1 cellular context compared by ENCODE assay signal in the genomic region with DNA sequence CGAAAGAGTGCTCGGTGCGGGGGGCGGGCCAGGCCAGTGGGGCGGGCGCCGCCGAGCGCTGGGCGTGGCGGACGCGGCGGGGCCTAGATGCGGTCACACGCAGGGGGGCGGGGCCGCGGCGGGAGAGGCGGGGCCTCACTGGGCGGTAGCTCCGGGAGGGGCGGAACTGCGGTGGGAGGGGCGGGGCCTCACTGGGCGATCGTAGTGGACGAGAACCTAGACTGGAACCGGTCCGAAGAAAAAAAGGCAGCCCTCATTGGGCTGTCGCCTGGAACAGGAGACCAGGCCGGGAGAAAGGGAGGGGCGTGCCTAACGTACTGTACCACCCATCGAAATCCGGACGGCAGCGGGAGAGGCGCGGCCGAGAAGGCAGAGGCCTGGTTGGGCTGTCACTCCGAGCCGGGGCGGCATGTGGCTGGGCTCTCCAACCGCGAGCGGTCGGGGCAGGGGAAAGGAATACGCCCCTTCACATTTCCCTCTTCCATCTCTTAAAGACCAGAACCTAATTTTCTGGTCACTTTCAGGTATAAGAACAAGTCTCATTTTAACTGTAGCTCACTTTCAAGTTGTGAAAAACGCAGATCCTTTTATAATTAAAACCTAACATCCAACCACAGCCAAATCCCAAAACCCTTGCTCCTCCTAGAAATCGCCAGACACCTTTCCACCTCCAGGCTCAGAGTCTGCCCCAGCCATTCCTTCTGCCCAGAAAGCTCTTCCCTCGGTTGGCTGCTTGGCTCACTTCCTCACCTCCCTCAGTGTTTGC.
TF ChIP-seq lines count a peak whose summit lies in the region.

A gene with protein sequence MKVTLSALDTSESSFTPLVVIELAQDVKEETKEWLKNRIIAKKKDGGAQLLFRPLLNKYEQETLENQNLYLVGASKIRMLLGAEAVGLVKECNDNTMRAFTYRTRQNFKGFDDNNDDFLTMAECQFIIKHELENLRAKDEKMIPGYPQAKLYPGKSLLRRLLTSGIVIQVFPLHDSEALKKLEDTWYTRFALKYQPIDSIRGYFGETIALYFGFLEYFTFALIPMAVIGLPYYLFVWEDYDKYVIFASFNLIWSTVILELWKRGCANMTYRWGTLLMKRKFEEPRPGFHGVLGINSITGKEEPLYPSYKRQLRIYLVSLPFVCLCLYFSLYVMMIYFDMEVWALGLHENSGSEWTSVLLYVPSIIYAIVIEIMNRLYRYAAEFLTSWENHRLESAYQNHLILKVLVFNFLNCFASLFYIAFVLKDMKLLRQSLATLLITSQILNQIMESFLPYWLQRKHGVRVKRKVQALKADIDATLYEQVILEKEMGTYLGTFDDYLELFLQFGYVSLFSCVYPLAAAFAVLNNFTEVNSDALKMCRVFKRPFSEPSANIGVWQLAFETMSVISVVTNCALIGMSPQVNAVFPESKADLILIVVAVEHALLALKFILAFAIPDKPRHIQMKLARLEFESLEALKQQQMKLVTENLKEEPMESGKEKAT (minus strand): TSS at position 38 of the 766 bp plus-strand sequence. CDS start 16,159 bp downstream, outside the sequence.

TF ChIP-seq in K562, 482 proteins besides CTCF, POLR2A, EP300 and RAD21 (continued from another document and continues in another):
- TF ChIP-seq, protein P1, sequence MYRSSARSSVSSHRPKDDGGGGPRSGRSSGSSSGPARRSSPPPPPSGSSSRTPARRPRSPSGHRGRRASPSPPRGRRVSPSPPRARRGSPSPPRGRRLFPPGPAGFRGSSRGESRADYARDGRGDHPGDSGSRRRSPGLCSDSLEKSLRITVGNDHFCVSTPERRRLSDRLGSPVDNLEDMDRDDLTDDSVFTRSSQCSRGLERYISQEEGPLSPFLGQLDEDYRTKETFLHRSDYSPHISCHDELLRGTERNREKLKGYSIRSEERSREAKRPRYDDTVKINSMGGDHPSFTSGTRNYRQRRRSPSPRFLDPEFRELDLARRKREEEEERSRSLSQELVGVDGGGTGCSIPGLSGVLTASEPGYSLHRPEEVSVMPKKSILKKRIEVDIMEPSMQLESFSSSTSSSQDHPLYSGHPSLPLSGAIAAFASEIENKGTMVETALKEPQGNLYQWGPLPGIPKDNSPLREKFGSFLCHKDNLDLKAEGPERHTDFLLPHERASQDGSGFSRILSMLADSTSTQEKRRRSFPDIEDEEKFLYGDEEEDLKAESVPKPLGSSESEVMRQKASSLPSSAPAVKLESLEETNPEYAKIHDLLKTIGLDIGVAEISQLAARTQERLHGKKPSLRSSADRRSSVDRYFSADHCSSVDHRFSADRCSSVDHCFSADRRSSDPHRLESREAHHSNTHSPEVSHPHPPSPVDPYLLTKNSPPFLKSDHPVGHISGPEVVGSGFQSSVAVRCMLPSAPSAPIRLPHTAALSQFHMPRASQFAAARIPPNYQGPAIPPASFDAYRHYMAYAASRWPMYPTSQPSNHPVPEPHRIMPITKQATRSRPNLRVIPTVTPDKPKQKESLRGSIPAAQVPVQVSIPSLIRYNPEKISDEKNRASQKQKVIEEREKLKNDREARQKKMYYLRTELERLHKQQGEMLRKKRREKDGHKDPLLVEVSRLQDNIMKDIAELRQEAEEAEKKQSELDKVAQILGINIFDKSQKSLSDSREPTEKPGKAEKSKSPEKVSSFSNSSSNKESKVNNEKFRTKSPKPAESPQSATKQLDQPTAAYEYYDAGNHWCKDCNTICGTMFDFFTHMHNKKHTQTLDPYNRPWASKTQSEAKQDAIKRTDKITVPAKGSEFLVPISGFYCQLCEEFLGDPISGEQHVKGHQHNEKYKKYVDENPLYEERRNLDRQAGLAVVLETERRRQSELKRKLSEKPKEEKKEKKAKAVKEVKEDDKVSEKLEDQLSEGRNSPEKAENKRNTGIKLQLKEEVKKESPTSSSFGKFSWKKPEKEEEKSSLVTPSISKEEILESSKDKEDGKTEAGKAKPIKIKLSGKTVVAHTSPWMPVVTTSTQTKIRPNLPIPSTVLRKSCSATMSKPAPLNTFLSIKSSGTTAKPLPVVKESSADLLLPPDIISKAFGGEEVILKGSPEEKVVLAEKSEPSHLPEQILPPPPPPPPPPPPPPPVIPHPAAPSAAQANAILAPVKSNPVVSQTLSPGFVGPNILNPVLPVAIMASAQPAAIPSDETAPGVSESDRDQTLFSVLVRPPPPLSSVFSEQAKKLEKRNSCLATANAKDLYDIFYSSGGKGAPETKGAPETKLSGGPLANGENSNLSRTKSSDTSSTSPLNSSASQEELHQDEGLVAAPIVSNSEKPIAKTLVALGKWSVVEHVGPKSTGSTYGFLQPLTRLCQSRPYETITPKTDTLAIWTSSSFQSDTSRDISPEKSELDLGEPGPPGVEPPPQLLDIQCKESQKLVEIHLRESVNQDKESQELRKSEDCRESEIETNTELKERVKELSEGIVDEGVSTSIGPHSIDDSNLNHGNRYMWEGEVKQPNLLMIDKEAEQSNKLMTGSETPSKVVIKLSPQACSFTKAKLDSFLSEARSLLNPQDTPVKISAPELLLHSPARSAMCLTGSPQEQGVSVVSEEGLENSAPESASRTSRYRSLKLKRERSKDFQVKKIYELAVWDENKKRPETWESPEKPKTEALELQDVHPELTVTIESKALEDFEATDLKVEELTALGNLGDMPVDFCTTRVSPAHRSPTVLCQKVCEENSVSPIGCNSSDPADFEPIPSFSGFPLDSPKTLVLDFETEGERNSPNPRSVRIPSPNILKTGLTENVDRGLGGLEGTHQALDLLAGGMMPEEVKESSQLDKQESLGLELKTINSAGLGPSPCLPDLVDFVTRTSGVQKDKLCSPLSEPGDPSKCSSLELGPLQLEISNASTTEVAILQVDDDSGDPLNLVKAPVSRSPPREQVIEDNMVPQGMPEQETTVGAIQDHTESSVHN (IDR thresholded peaks at IDR 0.05; ENCODE audit: borderline replicate concordance in 1 of 2, low read depth in 1 of 2): 0 out of 4 replicates have a peak, but pooled peaks of 1 of the 2 experiments have one; percentile 27
- TF ChIP-seq PCBP2 (IDR thresholded peaks at IDR 0.05; ENCODE audit: low read depth, low read length, poor library complexity, severe bottlenecking) (no peak), CHD1 (IDR thresholded peaks at IDR 0.05; ENCODE audit: low read length) (peak; percentile 67), ZC3H8 (IDR thresholded peaks at IDR 0.05) (no peak), CBX8 (IDR thresholded peaks at IDR 0.05; ENCODE audit: borderline replicate concordance, extremely low read depth, low read depth, low read length, poor library complexity, severe bottlenecking) (no peak), ZBTB7A (IDR thresholded peaks at IDR 0.05; ENCODE audit: borderline replicate concordance, control insufficient read depth, low read depth, low read length) (peak; percentile 46; the same call in 1 of the 2 replicates), EP400 (IDR thresholded peaks at IDR 0.05) (peak; percentile 62), ARID1B (IDR thresholded peaks at IDR 0.05) (peak; percentile 43; the same call in 1 of the 2 replicates), CTBP1 (IDR thresholded peaks at IDR 0.05; ENCODE audit: borderline replicate concordance) (peak; percentile 75), CBX3 (IDR thresholded peaks at IDR 0.05; ENCODE audit: borderline replicate concordance in 1 of 2, low read length in 2 of 2) (peak in 1 of 2 experiments; percentile 15; a peak in 1 of 3 replicates), ZNF583 (CRISPR knock-in tag; IDR thresholded peaks at IDR 0.05) (0 out of 2 replicates have a peak, but pooled peaks have one; percentile 25), SREBF1 (IDR thresholded peaks at IDR 0.05; ENCODE audit: borderline replicate concordance, low read depth, low read length) (peak; percentile 80; the same call in 1 of the 2 replicates), HMGN3 (IDR thresholded peaks at IDR 0.05; ENCODE audit: borderline replicate concordance, extremely low read depth, insufficient read length, low read depth, low read length) (peak; percentile 92), SPI1 (IDR thresholded peaks at IDR 0.05; ENCODE audit: borderline replicate concordance, low read depth, low read length) (peak; percentile 28; the same call in 1 of the 2 replicates)
- TF ChIP-seq, protein P2, sequence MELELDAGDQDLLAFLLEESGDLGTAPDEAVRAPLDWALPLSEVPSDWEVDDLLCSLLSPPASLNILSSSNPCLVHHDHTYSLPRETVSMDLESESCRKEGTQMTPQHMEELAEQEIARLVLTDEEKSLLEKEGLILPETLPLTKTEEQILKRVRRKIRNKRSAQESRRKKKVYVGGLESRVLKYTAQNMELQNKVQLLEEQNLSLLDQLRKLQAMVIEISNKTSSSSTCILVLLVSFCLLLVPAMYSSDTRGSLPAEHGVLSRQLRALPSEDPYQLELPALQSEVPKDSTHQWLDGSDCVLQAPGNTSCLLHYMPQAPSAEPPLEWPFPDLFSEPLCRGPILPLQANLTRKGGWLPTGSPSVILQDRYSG (tag; conservative IDR thresholded peaks at IDR 0.05; ENCODE audit: low read depth): no peak
- TF ChIP-seq, protein P3, sequence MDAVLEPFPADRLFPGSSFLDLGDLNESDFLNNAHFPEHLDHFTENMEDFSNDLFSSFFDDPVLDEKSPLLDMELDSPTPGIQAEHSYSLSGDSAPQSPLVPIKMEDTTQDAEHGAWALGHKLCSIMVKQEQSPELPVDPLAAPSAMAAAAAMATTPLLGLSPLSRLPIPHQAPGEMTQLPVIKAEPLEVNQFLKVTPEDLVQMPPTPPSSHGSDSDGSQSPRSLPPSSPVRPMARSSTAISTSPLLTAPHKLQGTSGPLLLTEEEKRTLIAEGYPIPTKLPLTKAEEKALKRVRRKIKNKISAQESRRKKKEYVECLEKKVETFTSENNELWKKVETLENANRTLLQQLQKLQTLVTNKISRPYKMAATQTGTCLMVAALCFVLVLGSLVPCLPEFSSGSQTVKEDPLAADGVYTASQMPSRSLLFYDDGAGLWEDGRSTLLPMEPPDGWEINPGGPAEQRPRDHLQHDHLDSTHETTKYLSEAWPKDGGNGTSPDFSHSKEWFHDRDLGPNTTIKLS (IDR thresholded peaks at IDR 0.05; ENCODE audit: borderline replicate concordance, low read depth): 0 out of 2 replicates have a peak, but pooled peaks have one; percentile 28
- TF ChIP-seq, protein P4, sequence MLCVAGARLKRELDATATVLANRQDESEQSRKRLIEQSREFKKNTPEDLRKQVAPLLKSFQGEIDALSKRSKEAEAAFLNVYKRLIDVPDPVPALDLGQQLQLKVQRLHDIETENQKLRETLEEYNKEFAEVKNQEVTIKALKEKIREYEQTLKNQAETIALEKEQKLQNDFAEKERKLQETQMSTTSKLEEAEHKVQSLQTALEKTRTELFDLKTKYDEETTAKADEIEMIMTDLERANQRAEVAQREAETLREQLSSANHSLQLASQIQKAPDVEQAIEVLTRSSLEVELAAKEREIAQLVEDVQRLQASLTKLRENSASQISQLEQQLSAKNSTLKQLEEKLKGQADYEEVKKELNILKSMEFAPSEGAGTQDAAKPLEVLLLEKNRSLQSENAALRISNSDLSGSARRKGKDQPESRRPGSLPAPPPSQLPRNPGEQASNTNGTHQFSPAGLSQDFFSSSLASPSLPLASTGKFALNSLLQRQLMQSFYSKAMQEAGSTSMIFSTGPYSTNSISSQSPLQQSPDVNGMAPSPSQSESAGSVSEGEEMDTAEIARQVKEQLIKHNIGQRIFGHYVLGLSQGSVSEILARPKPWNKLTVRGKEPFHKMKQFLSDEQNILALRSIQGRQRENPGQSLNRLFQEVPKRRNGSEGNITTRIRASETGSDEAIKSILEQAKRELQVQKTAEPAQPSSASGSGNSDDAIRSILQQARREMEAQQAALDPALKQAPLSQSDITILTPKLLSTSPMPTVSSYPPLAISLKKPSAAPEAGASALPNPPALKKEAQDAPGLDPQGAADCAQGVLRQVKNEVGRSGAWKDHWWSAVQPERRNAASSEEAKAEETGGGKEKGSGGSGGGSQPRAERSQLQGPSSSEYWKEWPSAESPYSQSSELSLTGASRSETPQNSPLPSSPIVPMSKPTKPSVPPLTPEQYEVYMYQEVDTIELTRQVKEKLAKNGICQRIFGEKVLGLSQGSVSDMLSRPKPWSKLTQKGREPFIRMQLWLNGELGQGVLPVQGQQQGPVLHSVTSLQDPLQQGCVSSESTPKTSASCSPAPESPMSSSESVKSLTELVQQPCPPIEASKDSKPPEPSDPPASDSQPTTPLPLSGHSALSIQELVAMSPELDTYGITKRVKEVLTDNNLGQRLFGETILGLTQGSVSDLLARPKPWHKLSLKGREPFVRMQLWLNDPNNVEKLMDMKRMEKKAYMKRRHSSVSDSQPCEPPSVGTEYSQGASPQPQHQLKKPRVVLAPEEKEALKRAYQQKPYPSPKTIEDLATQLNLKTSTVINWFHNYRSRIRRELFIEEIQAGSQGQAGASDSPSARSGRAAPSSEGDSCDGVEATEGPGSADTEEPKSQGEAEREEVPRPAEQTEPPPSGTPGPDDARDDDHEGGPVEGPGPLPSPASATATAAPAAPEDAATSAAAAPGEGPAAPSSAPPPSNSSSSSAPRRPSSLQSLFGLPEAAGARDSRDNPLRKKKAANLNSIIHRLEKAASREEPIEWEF (CRISPR knock-in tag; IDR thresholded peaks at IDR 0.05): no peak
- TF ChIP-seq, protein P5, sequence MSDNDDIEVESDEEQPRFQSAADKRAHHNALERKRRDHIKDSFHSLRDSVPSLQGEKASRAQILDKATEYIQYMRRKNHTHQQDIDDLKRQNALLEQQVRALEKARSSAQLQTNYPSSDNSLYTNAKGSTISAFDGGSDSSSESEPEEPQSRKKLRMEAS (CRISPR knock-in tag; IDR thresholded peaks at IDR 0.05): peak; percentile 75
- TF ChIP-seq, protein P6, sequence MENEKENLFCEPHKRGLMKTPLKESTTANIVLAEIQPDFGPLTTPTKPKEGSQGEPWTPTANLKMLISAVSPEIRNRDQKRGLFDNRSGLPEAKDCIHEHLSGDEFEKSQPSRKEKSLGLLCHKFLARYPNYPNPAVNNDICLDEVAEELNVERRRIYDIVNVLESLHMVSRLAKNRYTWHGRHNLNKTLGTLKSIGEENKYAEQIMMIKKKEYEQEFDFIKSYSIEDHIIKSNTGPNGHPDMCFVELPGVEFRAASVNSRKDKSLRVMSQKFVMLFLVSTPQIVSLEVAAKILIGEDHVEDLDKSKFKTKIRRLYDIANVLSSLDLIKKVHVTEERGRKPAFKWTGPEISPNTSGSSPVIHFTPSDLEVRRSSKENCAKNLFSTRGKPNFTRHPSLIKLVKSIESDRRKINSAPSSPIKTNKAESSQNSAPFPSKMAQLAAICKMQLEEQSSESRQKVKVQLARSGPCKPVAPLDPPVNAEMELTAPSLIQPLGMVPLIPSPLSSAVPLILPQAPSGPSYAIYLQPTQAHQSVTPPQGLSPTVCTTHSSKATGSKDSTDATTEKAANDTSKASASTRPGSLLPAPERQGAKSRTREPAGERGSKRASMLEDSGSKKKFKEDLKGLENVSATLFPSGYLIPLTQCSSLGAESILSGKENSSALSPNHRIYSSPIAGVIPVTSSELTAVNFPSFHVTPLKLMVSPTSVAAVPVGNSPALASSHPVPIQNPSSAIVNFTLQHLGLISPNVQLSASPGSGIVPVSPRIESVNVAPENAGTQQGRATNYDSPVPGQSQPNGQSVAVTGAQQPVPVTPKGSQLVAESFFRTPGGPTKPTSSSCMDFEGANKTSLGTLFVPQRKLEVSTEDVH (IDR thresholded peaks at IDR 0.05; ENCODE audit: low read depth, partially characterized antibody): peak; percentile 33
- TF ChIP-seq, protein P7, sequence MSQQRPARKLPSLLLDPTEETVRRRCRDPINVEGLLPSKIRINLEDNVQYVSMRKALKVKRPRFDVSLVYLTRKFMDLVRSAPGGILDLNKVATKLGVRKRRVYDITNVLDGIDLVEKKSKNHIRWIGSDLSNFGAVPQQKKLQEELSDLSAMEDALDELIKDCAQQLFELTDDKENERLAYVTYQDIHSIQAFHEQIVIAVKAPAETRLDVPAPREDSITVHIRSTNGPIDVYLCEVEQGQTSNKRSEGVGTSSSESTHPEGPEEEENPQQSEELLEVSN (IDR thresholded peaks at IDR 0.05; ENCODE audit: borderline replicate concordance in 1 of 2, extremely low read depth in 1 of 2, insufficient read depth in 1 of 2, insufficient read length in 1 of 2, low read depth in 1 of 2, low read length in 1 of 2, poor library complexity in 1 of 2, severe bottlenecking in 1 of 2): peak; percentile 68 to 83
